ENCODE assay signal across 16 cellular contexts in the genomic region with DNA sequence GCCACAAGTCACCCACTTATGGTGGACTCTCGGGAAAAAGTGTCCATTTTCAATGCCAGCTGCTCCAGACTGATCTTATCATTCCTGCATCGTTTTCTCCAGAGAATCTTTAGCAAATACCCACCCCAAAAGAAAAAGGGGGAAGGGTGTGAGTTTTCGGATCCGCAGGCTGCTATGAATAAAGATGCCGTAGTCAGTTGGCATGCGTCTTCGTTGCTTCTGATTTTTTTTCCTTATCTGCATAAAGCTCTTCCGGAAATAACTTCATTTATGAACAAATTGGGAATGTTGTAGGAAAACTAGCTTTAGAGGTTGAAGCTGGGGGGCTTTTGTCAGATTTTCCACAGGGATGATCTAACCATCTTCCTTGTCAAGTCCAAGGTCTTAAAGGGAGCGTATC. TPM values are rescaled to one million over a fixed set of nuclear protein-coding genes. Genes with fewer than 3 reads are reported as not detected.
DNase-seq lines count a peak whose midpoint lies in the region; ATAC-seq and TF ChIP-seq lines count a peak whose summit lies in the region.
"Had no signal": no experiment of that assay in that cellular context is flagged by ENCODE, and none has a peak within 500 bp of the region (broad histone marks: within the 10 kb centered on the region; RNA-seq: fewer than 3 reads in every experiment).

No MANE protein-coding gene starts in this region.

- H3K9me3 ChIP-seq in heart left ventricle (no peaks in the 10 kb centered on the region), psoas muscle (no peaks in the 10 kb centered on the region), thyroid gland (no peaks in the 10 kb centered on the region), mesenchymal stem cell (ENCODE audit: control insufficient read depth, low read length) (no peaks in the 10 kb centered on the region)

- no peak overlapping the region for H2BK5ac ChIP-seq in mesenchymal stem cell (ENCODE audit: low read depth, low read length, poor library complexity, severe bottlenecking)

- no peaks in the 10 kb centered on the region for H3K27me3 ChIP-seq in heart left ventricle
- no peaks in the 10 kb centered on the region for H3K27me3 ChIP-seq in psoas muscle (ENCODE audit: insufficient read depth in 3 of 3, low read length in 2 of 3)
- no peaks in the 10 kb centered on the region for H3K27me3 ChIP-seq in thyroid gland
- no peaks in the 10 kb centered on the region for H3K27me3 ChIP-seq in mesenchymal stem cell (ENCODE audit: control insufficient read depth in 1 of 2, insufficient read depth in 1 of 2, low read length in 2 of 2)

- WGBS in heart left ventricle, 4 donors = 52 to 81% (median 66%) methylated on average over 9 of the region's 9 CpGs
- 58 to 75% (median 67%) methylated on average over 9 of the region's 9 CpGs for WGBS in psoas muscle, 3 donors
- WGBS in thyroid gland, 2 donors = 89 to 93% methylated on average over 9 of the region's 9 CpGs
- 85% methylated on average over 4 of the region's 9 CpGs for WGBS in mesenchymal stem cell

- H3K9ac ChIP-seq in mesenchymal stem cell (ENCODE audit: low read length) = no peak overlapping the region

- peaks cover 40% of the 10 kb centered on the region for H3K36me3 Mint-ChIP-seq in endothelial cell (ENCODE audit: low read depth, unreplicated experiment)
- H3K36me3 Mint-ChIP-seq: CD4-positive, alpha-beta memory T cell had no signal

- H3K4me3 ChIP-seq in heart left ventricle (no peak overlapping the region), psoas muscle (no peak overlapping the region), thyroid gland (replicated peaks in 1 of 3) (no peak overlapping the region), mesenchymal stem cell (ENCODE audit: insufficient read depth in 1 of 2, low read depth in 1 of 2, low read length in 2 of 2) (no peak overlapping the region)

- H2BK15ac ChIP-seq in mesenchymal stem cell (ENCODE audit: low read depth, poor library complexity, severe bottlenecking) = no peak overlapping the region

- H3K36me3 ChIP-seq in heart left ventricle (peaks cover 0 to 30% (median 21%) of the 10 kb centered on the region in 9 donors), psoas muscle (ENCODE audit: insufficient read depth in 1 of 2, low read depth in 1 of 2) (no peaks in the 10 kb centered on the region), thyroid gland (no peaks in the 10 kb centered on the region), mesenchymal stem cell (ENCODE audit: control insufficient read depth in 1 of 2, insufficient read depth in 2 of 2, low read depth in 1 of 2, low read length in 2 of 2) (peaks cover 29 to 31% of the 10 kb centered on the region in 2 experiments)

- H3K4me1 ChIP-seq in heart left ventricle (peaks cover 0 to 45% (median 27%) of the 10 kb centered on the region in 12 donors), psoas muscle (peaks cover 12% of the 10 kb centered on the region), thyroid gland (peaks cover 0 to 7% of the 10 kb centered on the region in 2 donors), mesenchymal stem cell (ENCODE audit: control insufficient read depth, insufficient read depth, low read depth, low read length) (peaks cover 16% of the 10 kb centered on the region)

- peaks cover 2% of the 10 kb centered on the region for H3K27me3 Mint-ChIP-seq in endothelial cell (ENCODE audit: unreplicated experiment)
- H3K27me3 Mint-ChIP-seq: CD4-positive, alpha-beta memory T cell had no signal

- peaks cover 16% of the 10 kb centered on the region for H3K79me1 ChIP-seq in mesenchymal stem cell (replicated peaks; ENCODE audit: low read length, poor library complexity, severe bottlenecking)

- no peak overlapping the region for H2AK5ac ChIP-seq in mesenchymal stem cell (ENCODE audit: low read length, severe bottlenecking)

- H4K91ac ChIP-seq in mesenchymal stem cell (ENCODE audit: low read length) = no peak overlapping the region

- TF ChIP-seq CTCF in heart left ventricle (IDR thresholded peaks at IDR 0.05) = no peak
- no peak for TF ChIP-seq CTCF in endothelial cell (IDR thresholded peaks at IDR 0.05; ENCODE audit: unreplicated experiment)
- TF ChIP-seq CTCF in psoas muscle (IDR thresholded peaks at IDR 0.05) = no peak
- TF ChIP-seq CTCF in thyroid gland (IDR thresholded peaks at IDR 0.05) = no peak

- H3K14ac ChIP-seq in mesenchymal stem cell (ENCODE audit: low read length in 2 of 2) = no peak overlapping the region

- H3K4ac ChIP-seq in mesenchymal stem cell (ENCODE audit: low read depth in 1 of 2, low read length in 2 of 2) = no peak overlapping the region

- no peak overlapping the region for H2BK120ac ChIP-seq in mesenchymal stem cell (ENCODE audit: low read depth, low read length)

- no peak for ATAC-seq in heart left ventricle
- no peak for ATAC-seq in left cardiac atrium
- ATAC-seq in psoas muscle = no peak
- no peak for ATAC-seq in HG02678 (IDR thresholded peaks at IDR 0.05; ENCODE audit: unreplicated experiment)
- ATAC-seq: HepG2 had no signal

- peak overlapping the region; percentile 26 for H3K4me3 Mint-ChIP-seq in endothelial cell (ENCODE audit: unreplicated experiment)
- H3K4me3 Mint-ChIP-seq: CD4-positive, alpha-beta memory T cell had no signal

- H3K9me3 Mint-ChIP-seq in endothelial cell (ENCODE audit: unreplicated experiment) = no peaks in the 10 kb centered on the region
- H3K9me3 Mint-ChIP-seq: CD4-positive, alpha-beta memory T cell had no signal

- H3K18ac ChIP-seq in mesenchymal stem cell (ENCODE audit: low read depth in 1 of 2, low read length in 2 of 2) = no peak overlapping the region

- peaks cover 53% of the 10 kb centered on the region for H3K4me1 Mint-ChIP-seq in endothelial cell (ENCODE audit: unreplicated experiment)

- H2AFZ ChIP-seq in mesenchymal stem cell (ENCODE audit: low read depth, low read length) = no peak overlapping the region

- no peak for DNase-seq in heart left ventricle
- DNase-seq in left cardiac atrium = no peak
- no peak for DNase-seq in endothelial cell (ENCODE audit: low spot score)
- DNase-seq in psoas muscle = no peak
- DNase-seq in thyroid gland = no peak
- no peak for DNase-seq in mesenchymal stem cell
- no peak for DNase-seq in NK-92 (lab: John Stamatoyannopoulos, UW; ENCODE audit: unreplicated experiment)
- DNase-seq: CD4-positive, alpha-beta memory T cell; DMS79; H7; KG1; NCI-H1436 treated with DMSO at 0.1 percent for 48 hours; NCI-H2029 treated with DMSO at 0.1 percent for 48 hours; NCI-H748 treated with DMSO at 0.1 percent for 48 hours had no signal

- intact Hi-C loops in heart left ventricle (cut with DNase I) = no loop called here
- intact Hi-C loops in left cardiac atrium (cut with DNase I) = no loop called here
- intact Hi-C loops in psoas muscle (cut with DNase I) = no loop called here
- intact Hi-C loops in thyroid gland (cut with DNase I) = no loop called here

- H3K27ac Mint-ChIP-seq in endothelial cell (ENCODE audit: unreplicated experiment) = peak overlapping the region; percentile 88
- H3K27ac Mint-ChIP-seq: CD4-positive, alpha-beta memory T cell had no signal

- no peak overlapping the region for H4K8ac ChIP-seq in mesenchymal stem cell (ENCODE audit: low read length)

- H3K27ac ChIP-seq in heart left ventricle = peak overlapping the region; percentile 13 to 77 (median 59)
- H3K27ac ChIP-seq in psoas muscle = peak overlapping the region; percentile 7
- peak overlapping the region in 2 of 3 donors; percentile 19 to 31 for H3K27ac ChIP-seq in thyroid gland
- H3K27ac ChIP-seq in mesenchymal stem cell (ENCODE audit: low read length, poor library complexity, severe bottlenecking) = no peak overlapping the region

- no peak overlapping the region for H2BK12ac ChIP-seq in mesenchymal stem cell (ENCODE audit: low read length in 2 of 2)

- TF ChIP-seq POLR2A in heart left ventricle (IDR thresholded peaks at IDR 0.05) = no peak
- TF ChIP-seq POLR2A in thyroid gland (IDR thresholded peaks at IDR 0.05) = no peak

- H3K23ac ChIP-seq in mesenchymal stem cell (ENCODE audit: low read length in 2 of 2) = no peak overlapping the region

- H3K4me2 ChIP-seq in mesenchymal stem cell (ENCODE audit: low read length, poor library complexity, severe bottlenecking) = no peak overlapping the region

RNA-seq across cellular contexts. Expression of gene VILL, which starts 22.4 kb away (rescaled TPM):
- total RNA-seq in heart left ventricle (1 to 10 TPM; 1.1 to 6.3 (median 2.6) TPM), left cardiac atrium (1 to 10 TPM; 6.1 to 6.2 TPM), endothelial cell (ENCODE audit: unreplicated experiment) (13.7 TPM), psoas muscle (1 to 10 TPM in 1 of 4 donors, under 1 TPM in 3; 0.75 to 2.1 (median 0.87) TPM), thyroid gland (10 to 100 TPM in 2 of 4 donors, 1 to 10 TPM in 2; 5.5 to 13.0 (median 9.5) TPM)
- polyA plus RNA-seq in heart left ventricle (1 to 10 TPM; 2.7 to 3.4 TPM), psoas muscle (1 to 10 TPM in 1 of 3 donors, under 1 TPM in 2; 0.65 to 1.3 (median 0.96) TPM)
- 0.98 TPM for polyA plus RNA-seq in mesenchymal stem cell (2013, experiment 1 of 2)
- 1.0 TPM for polyA plus RNA-seq in mesenchymal stem cell (2013, experiment 2 of 2)
